In the genomic region with DNA sequence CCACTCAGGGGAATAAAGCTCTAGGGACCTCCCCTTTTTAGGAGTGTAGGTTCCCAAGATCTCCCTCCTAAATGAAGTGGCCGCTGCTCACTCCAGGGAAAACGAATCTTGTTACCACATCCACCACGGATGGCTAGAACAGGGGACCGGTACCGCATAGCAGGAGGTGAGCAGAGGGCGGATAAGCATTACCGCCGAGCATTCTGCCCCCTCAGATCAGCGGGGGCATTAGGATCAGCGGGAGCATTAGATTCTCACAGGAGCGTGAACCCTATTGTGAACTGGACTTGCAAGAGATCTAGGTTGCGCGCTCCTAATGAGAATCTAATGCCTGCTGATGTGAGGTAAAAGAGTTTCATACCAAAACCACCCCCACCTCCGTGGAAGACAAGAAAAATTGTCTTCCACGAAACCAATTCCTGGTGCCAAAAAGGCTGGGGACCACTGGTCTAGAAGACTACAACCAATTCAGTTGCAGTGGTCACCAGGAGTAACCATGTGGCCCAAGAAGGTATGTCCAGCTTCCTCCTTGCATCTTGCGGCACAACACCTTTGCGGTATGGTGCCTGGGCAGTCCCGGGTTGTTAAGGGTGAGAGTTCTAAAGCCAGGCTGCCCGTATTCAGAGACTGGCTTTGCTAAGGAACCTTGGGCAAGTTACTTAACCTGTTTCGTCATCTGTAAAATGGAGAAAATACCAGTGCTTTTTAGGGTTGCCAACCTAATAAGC, we compare ENCODE assay signal across 7 cellular contexts. TPM values are rescaled to one million over a fixed set of nuclear protein-coding genes. Genes with fewer than 3 reads are reported as not detected.
DNase-seq lines count a peak whose midpoint lies in the region; ATAC-seq and TF ChIP-seq lines count a peak whose summit lies in the region.

No MANE protein-coding gene starts in this region.

- H3K27me3 ChIP-seq in GM23248 (replicated peaks; ENCODE audit: insufficient read depth) (no peaks in the 10 kb centered on the region), PC-3 (ENCODE audit: low read length) (no peaks in the 10 kb centered on the region)

- DNase-seq in GM23248 (no peak), PC-3 (no peak), epithelial cell of prostate (ENCODE audit: low read depth, low spot score) (no peak), skeletal muscle cell (ENCODE audit: low read depth) (no peak), amniotic stem cell (lab: John Stamatoyannopoulos, UW) (no peak), SW 1271 (lab: John Stamatoyannopoulos, UW) (no peak)

- no peaks in the 10 kb centered on the region for H4K20me1 ChIP-seq in GM23248 (ENCODE audit: insufficient read depth)
- H4K20me1 ChIP-seq in PC-3 (ENCODE audit: low read length): 0 out of 2 replicates have a peak, but pooled peaks cover 5% of the 10 kb centered on the region

- no peak for ATAC-seq in PC-3
- no peak for ATAC-seq in HG02840 (IDR thresholded peaks at IDR 0.05; ENCODE audit: low FRiP score, unreplicated experiment)

- H3K4me2 ChIP-seq in GM23248 (ENCODE audit: unreplicated experiment) (peak overlapping the region; percentile 80), PC-3 (ENCODE audit: low read length) (peak overlapping the region; percentile 87)

- H3K27ac ChIP-seq in GM23248: peak overlapping the region; percentile 44
- peak overlapping the region; percentile 55 for H3K27ac ChIP-seq in PC-3 (ENCODE audit: low read length)
- peak overlapping the region; percentile 58 for H3K27ac ChIP-seq in epithelial cell of prostate

- H3K36me3 ChIP-seq in GM23248 (ENCODE audit: low read depth) (peaks cover 6% of the 10 kb centered on the region; the same call in 1 of the 2 replicates), PC-3 (ENCODE audit: low read depth, low read length) (peaks cover 18% of the 10 kb centered on the region)

- in situ Hi-C loops in GM23248 (cut with MboI): no loop called here

- intact Hi-C loops in PC-3 (cut with micrococcal nuclease): loop anchor here (1.0 to 5.0 kb wide), 3 partner anchors 7 to 238 kb away; a partner anchor contains a TSS

- no TSS peak for BruUV-seq in PC-3 (replicated peaks; lab: Mats Ljungman, UMichigan)

- H3K9me3 ChIP-seq in GM23248 (ENCODE audit: low read depth) (no peaks in the 10 kb centered on the region), PC-3 (ENCODE audit: low read length) (no peaks in the 10 kb centered on the region)

- peaks cover 37% of the 10 kb centered on the region for H3K79me2 ChIP-seq in GM23248 (ENCODE audit: insufficient read depth)
- H3K79me2 ChIP-seq in PC-3 (ENCODE audit: low read length): peaks cover 34% of the 10 kb centered on the region

- H3F3A ChIP-seq in GM23248 (ENCODE audit: insufficient read depth) (no peaks in the 10 kb centered on the region), PC-3 (ENCODE audit: low read length, unreplicated experiment) (no peaks in the 10 kb centered on the region)

- TF ChIP-seq CTCF in PC-3 (conservative IDR thresholded peaks at IDR 0.05; ENCODE audit: low read depth, low read length): no peak

- H3K9ac ChIP-seq in GM23248: peak overlapping the region; percentile 85
- H3K9ac ChIP-seq in PC-3 (ENCODE audit: low read length): peak overlapping the region; percentile 68

- H3K9me2 ChIP-seq in GM23248 (ENCODE audit: insufficient read depth) (no peaks in the 10 kb centered on the region), PC-3 (replicated peaks; ENCODE audit: low read length) (no peaks in the 10 kb centered on the region)

- peak overlapping the region; percentile 75 for H3K4me3 ChIP-seq in GM23248
- H3K4me3 ChIP-seq in PC-3 (ENCODE audit: low read length): peak overlapping the region; percentile 72; the same call in 1 of the 2 replicates
- H3K4me3 ChIP-seq in skeletal muscle cell (ENCODE audit: low read depth, low read length): peak overlapping the region; percentile 69

- WGBS in GM23248 (ENCODE audit: low coverage in 1 of 2, low lambda C conversion rate in 2 of 2, missing lambda C conversion rate in 2 of 2), 2 experiments: 94 to 96% methylated on average over 20 of the region's 20 CpGs

- CTCF ChIA-PET in PC-3 (lab: Charles Lee): no interaction called here

- H2AFZ ChIP-seq in GM23248: peak overlapping the region; percentile 95
- peak overlapping the region; percentile 82 for H2AFZ ChIP-seq in PC-3 (ENCODE audit: low read length)

- POLR2A ChIA-PET in PC-3 (lab: Charles Lee; ENCODE audit: unreplicated experiment): no interaction called here

- H3K4me1 ChIP-seq in GM23248 (ENCODE audit: insufficient read depth) (peaks cover 8% of the 10 kb centered on the region; the same call in 1 of the 2 replicates), PC-3 (ENCODE audit: insufficient read depth, low read length) (peaks cover 22% of the 10 kb centered on the region)

RNA-seq across cellular contexts. Expression of a gene that starts 1.1 kb away (rescaled TPM):
- 11.1 and 23.5 TPM in 2 replicates for total RNA-seq in GM23248 (2014; rRNA removed; shearing (Covaris generic))
- polyA plus RNA-seq in GM23248 (2016; fragmentation: Nextera tagmentation; extraction: Ambion mirVana): 46.9 and 49.1 TPM in 2 replicates
- 31.1 and 36.8 TPM in 2 replicates for total RNA-seq in PC-3 (2014; rRNA removed)

RNA-seq across cellular contexts. Expression of a gene that starts 7.8 kb away (rescaled TPM):
- total RNA-seq in GM23248 (2014; rRNA removed; shearing (Covaris generic)): 67.3 and 80.1 TPM in 2 replicates
- polyA plus RNA-seq in GM23248 (2016; fragmentation: Nextera tagmentation; extraction: Ambion mirVana): 55.9 and 56.9 TPM in 2 replicates
- total RNA-seq in PC-3 (2014; rRNA removed): 43.2 and 63.3 TPM in 2 replicates

RNA-seq across cellular contexts. Expression of a gene that starts 10.9 kb away (rescaled TPM):
- 26.0 and 41.9 TPM in 2 replicates for total RNA-seq in GM23248 (2014; rRNA removed; shearing (Covaris generic))
- polyA plus RNA-seq in GM23248 (2016; fragmentation: Nextera tagmentation; extraction: Ambion mirVana): 25.8 and 32.6 TPM in 2 replicates
- total RNA-seq in PC-3 (2014; rRNA removed): 35.3 and 37.6 TPM in 2 replicates
